Comparison of ENCODE assay signal across 1 cellular context in genomic region chrX:83416273-83416672, GRCh38.
TF ChIP-seq lines count a peak whose summit lies in the region.

No MANE protein-coding gene starts in this region.

TF ChIP-seq in GM23338, 12 proteins besides CTCF, POLR2A, EP300 and RAD21 (continued from another document):
- TF ChIP-seq, protein P1, sequence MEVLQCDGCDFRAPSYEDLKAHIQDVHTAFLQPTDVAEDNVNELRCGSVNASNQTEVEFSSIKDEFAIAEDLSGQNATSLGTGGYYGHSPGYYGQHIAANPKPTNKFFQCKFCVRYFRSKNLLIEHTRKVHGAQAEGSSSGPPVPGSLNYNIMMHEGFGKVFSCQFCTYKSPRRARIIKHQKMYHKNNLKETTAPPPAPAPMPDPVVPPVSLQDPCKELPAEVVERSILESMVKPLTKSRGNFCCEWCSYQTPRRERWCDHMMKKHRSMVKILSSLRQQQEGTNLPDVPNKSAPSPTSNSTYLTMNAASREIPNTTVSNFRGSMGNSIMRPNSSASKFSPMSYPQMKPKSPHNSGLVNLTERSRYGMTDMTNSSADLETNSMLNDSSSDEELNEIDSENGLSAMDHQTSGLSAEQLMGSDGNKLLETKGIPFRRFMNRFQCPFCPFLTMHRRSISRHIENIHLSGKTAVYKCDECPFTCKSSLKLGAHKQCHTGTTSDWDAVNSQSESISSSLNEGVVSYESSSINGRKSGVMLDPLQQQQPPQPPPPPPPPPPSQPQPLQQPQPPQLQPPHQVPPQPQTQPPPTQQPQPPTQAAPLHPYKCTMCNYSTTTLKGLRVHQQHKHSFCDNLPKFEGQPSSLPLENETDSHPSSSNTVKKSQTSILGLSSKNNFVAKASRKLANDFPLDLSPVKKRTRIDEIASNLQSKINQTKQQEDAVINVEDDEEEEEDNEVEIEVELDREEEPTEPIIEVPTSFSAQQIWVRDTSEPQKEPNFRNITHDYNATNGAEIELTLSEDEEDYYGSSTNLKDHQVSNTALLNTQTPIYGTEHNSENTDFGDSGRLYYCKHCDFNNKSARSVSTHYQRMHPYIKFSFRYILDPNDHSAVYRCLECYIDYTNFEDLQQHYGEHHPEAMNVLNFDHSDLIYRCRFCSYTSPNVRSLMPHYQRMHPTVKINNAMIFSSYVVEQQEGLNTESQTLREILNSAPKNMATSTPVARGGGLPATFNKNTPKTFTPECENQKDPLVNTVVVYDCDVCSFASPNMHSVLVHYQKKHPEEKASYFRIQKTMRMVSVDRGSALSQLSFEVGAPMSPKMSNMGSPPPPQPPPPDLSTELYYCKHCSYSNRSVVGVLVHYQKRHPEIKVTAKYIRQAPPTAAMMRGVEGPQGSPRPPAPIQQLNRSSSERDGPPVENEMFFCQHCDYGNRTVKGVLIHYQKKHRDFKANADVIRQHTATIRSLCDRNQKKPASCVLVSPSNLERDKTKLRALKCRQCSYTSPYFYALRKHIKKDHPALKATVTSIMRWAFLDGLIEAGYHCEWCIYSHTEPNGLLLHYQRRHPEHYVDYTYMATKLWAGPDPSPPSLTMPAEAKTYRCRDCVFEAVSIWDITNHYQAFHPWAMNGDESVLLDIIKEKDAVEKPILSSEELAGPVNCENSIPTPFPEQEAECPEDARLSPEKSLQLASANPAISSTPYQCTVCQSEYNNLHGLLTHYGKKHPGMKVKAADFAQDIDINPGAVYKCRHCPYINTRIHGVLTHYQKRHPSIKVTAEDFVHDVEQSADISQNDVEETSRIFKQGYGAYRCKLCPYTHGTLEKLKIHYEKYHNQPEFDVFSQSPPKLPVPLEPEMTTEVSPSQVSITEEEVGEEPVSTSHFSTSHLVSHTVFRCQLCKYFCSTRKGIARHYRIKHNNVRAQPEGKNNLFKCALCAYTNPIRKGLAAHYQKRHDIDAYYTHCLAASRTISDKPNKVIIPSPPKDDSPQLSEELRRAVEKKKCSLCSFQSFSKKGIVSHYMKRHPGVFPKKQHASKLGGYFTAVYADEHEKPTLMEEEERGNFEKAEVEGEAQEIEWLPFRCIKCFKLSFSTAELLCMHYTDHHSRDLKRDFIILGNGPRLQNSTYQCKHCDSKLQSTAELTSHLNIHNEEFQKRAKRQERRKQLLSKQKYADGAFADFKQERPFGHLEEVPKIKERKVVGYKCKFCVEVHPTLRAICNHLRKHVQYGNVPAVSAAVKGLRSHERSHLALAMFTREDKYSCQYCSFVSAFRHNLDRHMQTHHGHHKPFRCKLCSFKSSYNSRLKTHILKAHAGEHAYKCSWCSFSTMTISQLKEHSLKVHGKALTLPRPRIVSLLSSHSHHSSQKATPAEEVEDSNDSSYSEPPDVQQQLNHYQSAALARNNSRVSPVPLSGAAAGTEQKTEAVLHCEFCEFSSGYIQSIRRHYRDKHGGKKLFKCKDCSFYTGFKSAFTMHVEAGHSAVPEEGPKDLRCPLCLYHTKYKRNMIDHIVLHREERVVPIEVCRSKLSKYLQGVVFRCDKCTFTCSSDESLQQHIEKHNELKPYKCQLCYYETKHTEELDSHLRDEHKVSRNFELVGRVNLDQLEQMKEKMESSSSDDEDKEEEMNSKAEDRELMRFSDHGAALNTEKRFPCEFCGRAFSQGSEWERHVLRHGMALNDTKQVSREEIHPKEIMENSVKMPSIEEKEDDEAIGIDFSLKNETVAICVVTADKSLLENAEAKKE (CRISPR knock-in tag; IDR thresholded peaks at IDR 0.05) = no peak
- no peak for TF ChIP-seq NANOG (IDR thresholded peaks at IDR 0.05; ENCODE audit: borderline replicate concordance)
- no peak for TF ChIP-seq POLR2AphosphoS5 (IDR thresholded peaks at IDR 0.05; ENCODE audit: low read depth)
- no peak for TF ChIP-seq ZNF331 (CRISPR knock-in tag; IDR thresholded peaks at IDR 0.05; ENCODE audit: low read depth)
- no peak for TF ChIP-seq REST (IDR thresholded peaks at IDR 0.05; ENCODE audit: unreplicated experiment)
- no peak for TF ChIP-seq EZH2phosphoT487 (IDR thresholded peaks at IDR 0.05; ENCODE audit: unreplicated experiment)
- no peak for TF ChIP-seq STAT1 (IDR thresholded peaks at IDR 0.05; ENCODE audit: unreplicated experiment)
